9 cellular contexts compared by ENCODE assay signal in genomic region chr3:150635526-150635925, GRCh38. TPM values are rescaled to one million over a fixed set of nuclear protein-coding genes. Genes with fewer than 3 reads are reported as not detected.
A peak's percentile ranks its signal among the peaks of the same experiment; 100 is the strongest.
DNase-seq lines count a peak whose midpoint lies in the region; ATAC-seq and TF ChIP-seq lines count a peak whose summit lies in the region.
"Had no signal": no experiment of that assay in that cellular context is flagged by ENCODE, and none has a peak within 500 bp of the region (broad histone marks: within the 10 kb centered on the region; RNA-seq: fewer than 3 reads in every experiment).

No MANE protein-coding gene starts in this region.

- no peaks in the 10 kb centered on the region for H3K27me3 Mint-ChIP-seq in CD8-positive, alpha-beta T cell (ENCODE audit: low read depth)

- peak; percentile 64 for ATAC-seq in CD8-positive, alpha-beta T cell
- ATAC-seq in GM21367 (IDR thresholded peaks at IDR 0.05; ENCODE audit: unreplicated experiment) = peak; percentile 90

- H3K4me1 ChIP-seq in CD8-positive, alpha-beta T cell (ENCODE audit: insufficient read depth, low read length) = peaks cover 15% of the 10 kb centered on the region

- no peak overlapping the region for H3K4me3 ChIP-seq in CD8-positive, alpha-beta T cell (ENCODE audit: low read depth, low read length)

- H3K4me3 Mint-ChIP-seq in CD8-positive, alpha-beta T cell = peak overlapping the region; percentile 26

- CTCF ChIA-PET in CD8-positive, alpha-beta T cell (lab: Charles Lee) = interaction anchor here (0.6 to 1.0 kb wide), 2 partner anchors 63 to 85 kb away, joined by 3 read pairs; no protein-coding TSS in a partner anchor

- H3K9me3 ChIP-seq in CD8-positive, alpha-beta T cell (ENCODE audit: low read length) = no peaks in the 10 kb centered on the region
- H3K9me3 ChIP-seq in KOPT-K1 (ENCODE audit: insufficient read depth, low read length, poor library complexity, severe bottlenecking) = no peaks in the 10 kb centered on the region

- no peak for DNase-seq in CD8-positive, alpha-beta T cell
- DNase-seq in dermis blood vessel endothelial cell (peak; percentile 28), AG20443 (ENCODE audit: low spot score) (no peak), H4 (ENCODE audit: low spot score) (no peak), DMS79 treated with DMSO at 0.1 percent for 48 hours (lab: John Stamatoyannopoulos, UW) (no peak)
- no peak for DNase-seq in NK-92 treated with Interleukin-12 subunit alpha and Interleukin-12 subunit beta, amount 100 ng/mL, for 24 hours (lab: John Stamatoyannopoulos, UW)
- DNase-seq: activated CD8-positive, alpha-beta memory T cell treated with anti-CD3 and anti-CD28 coated beads, Interleukin-2, amount 50 U/mL, for 4 hours had no signal

- H3K9me3 Mint-ChIP-seq in CD8-positive, alpha-beta T cell = no peaks in the 10 kb centered on the region

- no peak overlapping the region for H3K27ac ChIP-seq in CD8-positive, alpha-beta T cell (ENCODE audit: low read depth, low read length)
- peak overlapping the region; percentile 59 for H3K27ac ChIP-seq in KOPT-K1 (ENCODE audit: low read depth, low read length, poor library complexity, severe bottlenecking)

- peak overlapping the region; percentile 62 for H3K27ac Mint-ChIP-seq in CD8-positive, alpha-beta T cell

- no peaks in the 10 kb centered on the region for H3K36me3 ChIP-seq in CD8-positive, alpha-beta T cell (ENCODE audit: insufficient read depth, low read length)
- peaks cover 14% of the 10 kb centered on the region for H3K36me3 ChIP-seq in KOPT-K1 (ENCODE audit: insufficient read depth, low read length)

- H3K36me3 Mint-ChIP-seq in CD8-positive, alpha-beta T cell = peaks cover 17% of the 10 kb centered on the region

- POLR2A ChIA-PET in CD8-positive, alpha-beta T cell (lab: Charles Lee) = interaction anchor here (0.9 to 1.6 kb wide), 6 partner anchors 9 to 226 kb away, joined by 3 to 5 read pairs (median 4); no protein-coding TSS in a partner anchor

- intact Hi-C loops in CD8-positive, alpha-beta T cell (cut with DNase I, micrococcal nuclease) = loop anchor here in 1 of 2 experiments (10.0 kb wide), 1 partner anchor 129 kb away; the partner anchor contains the start of gene SIAH2

- peaks cover 26% of the 10 kb centered on the region for H3K4me1 Mint-ChIP-seq in CD8-positive, alpha-beta T cell (ENCODE audit: low read depth)

- TF ChIP-seq CTCF in CD8-positive, alpha-beta T cell (IDR thresholded peaks at IDR 0.05) = no peak

- H3K27me3 ChIP-seq in CD8-positive, alpha-beta T cell (ENCODE audit: insufficient read depth, low read length) = no peaks in the 10 kb centered on the region

RNA-seq across cellular contexts. Expression of gene SELENOT, which starts 32.4 kb away (rescaled TPM):
- total RNA-seq in CD8-positive, alpha-beta T cell = 100 to 1,000 TPM; 130 to 139 TPM
- total RNA-seq in dermis blood vessel endothelial cell = 151 and 153 TPM in 2 replicates
- 165 and 187 TPM in 2 replicates for total RNA-seq in H4 (2014; rRNA removed; shearing (Covaris generic))
